7 cellular contexts compared by ENCODE assay signal in the genomic region with DNA sequence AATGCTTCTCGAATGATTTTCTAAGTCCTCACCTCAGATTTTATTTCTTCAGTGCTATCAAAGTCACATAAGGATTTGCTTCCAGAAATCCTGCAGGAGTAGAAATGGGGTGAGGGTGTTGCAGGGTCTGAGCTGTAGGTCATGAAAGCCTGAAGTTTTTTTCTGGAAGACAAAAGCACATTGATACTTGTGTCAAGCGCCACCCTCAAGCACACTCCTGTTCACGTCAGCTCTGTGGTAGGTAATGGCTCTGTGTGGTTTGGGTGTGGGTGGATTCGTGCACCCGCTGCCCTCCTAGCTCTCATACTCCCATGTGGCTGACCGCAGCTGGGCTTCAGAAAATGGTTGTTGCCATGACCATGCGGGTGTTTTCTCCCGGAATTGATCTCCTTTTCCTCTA. TPM values are rescaled to one million over a fixed set of nuclear protein-coding genes. Genes with fewer than 3 reads are reported as not detected.
DNase-seq lines count a peak whose midpoint lies in the region; ATAC-seq, FAIRE-seq and TF ChIP-seq lines count a peak whose summit lies in the region.

No MANE protein-coding gene starts in this region.

- no peak for TF ChIP-seq RAD21 in HepG2 (CRISPR knock-in tag; IDR thresholded peaks at IDR 0.05)

- TF ChIP-seq CTCF in HepG2 (CRISPR knock-in tag; IDR thresholded peaks at IDR 0.05) (no peak), tibial nerve (IDR thresholded peaks at IDR 0.05) (no peak)

- peak overlapping the region; percentile 27; the same call in 1 of the 2 replicates for H3K9ac ChIP-seq in HepG2 (ENCODE audit: insufficient read depth, low read depth, low read length)

- FAIRE-seq in HepG2 (lab: Jason Lieb, UNC), result no peak

- H3K4me2 ChIP-seq in HepG2 (ENCODE audit: low read depth, low read length), result peak overlapping the region; percentile 66

- H3K4me3 ChIP-seq in HepG2 (replicated peaks in 1 of 3; ENCODE audit: insufficient read depth in 1 of 3, low read depth in 2 of 3, low read length in 3 of 3) (peak overlapping the region in 2 of 3 experiments; percentile 14 to 33; a peak in 4 of 6 replicates), tibial nerve (peak overlapping the region; percentile 9 to 46 (median 22))

- H3K27me3 ChIP-seq in HepG2 (ENCODE audit: control insufficient read depth in 1 of 2, insufficient read depth in 2 of 2, low read length in 2 of 2), result no peaks in the 10 kb centered on the region
- no peaks in the 10 kb centered on the region for H3K27me3 ChIP-seq in tibial nerve

- no peaks in the 10 kb centered on the region for H3K79me2 ChIP-seq in HepG2 (ENCODE audit: insufficient read depth, low read length)

- TF ChIP-seq EP300 in HepG2 (IDR thresholded peaks at IDR 0.05; ENCODE audit: low read depth in 2 of 2, low read length in 2 of 2) (no peak), HepG2 (CRISPR knock-in tag; IDR thresholded peaks at IDR 0.05; ENCODE audit: borderline replicate concordance) (no peak), tibial nerve (IDR thresholded peaks at IDR 0.05) (peak in 1 of 2 donors; percentile 74)

- intact Hi-C loops in HepG2 (cut with micrococcal nuclease; ENCODE audit: unreplicated experiment), result no loop called here

- H3K9me3 ChIP-seq in HepG2 (ENCODE audit: low read length) (no peaks in the 10 kb centered on the region), tibial nerve (no peaks in the 10 kb centered on the region)

- ATAC-seq in HepG2, result peak; percentile 62
- no peak for ATAC-seq in HG02623 (IDR thresholded peaks at IDR 0.05; ENCODE audit: unreplicated experiment)
- ATAC-seq in GM18867 (IDR thresholded peaks at IDR 0.05; ENCODE audit: unreplicated experiment), result no peak
- no peak for ATAC-seq in GM21390 (IDR thresholded peaks at IDR 0.05; ENCODE audit: unreplicated experiment)

- H3K36me3 ChIP-seq in HepG2 (replicated peaks in 1 of 2; ENCODE audit: control insufficient read depth in 1 of 2, insufficient read depth in 2 of 2, low read length in 2 of 2), result no peaks in the 10 kb centered on the region
- no peaks in the 10 kb centered on the region for H3K36me3 ChIP-seq in tibial nerve

- peak overlapping the region; percentile 9 for H2AFZ ChIP-seq in HepG2 (ENCODE audit: low read length)

- POLR2A ChIA-PET in HepG2 (lab: Yijun Ruan, JAX), result interaction anchor here (1.4 kb wide), 1 partner anchor 23 kb away, joined by 3 read pairs; no protein-coding TSS in a partner anchor

- no peaks in the 10 kb centered on the region for H4K20me1 ChIP-seq in HepG2 (ENCODE audit: insufficient read depth, low read length)

- DNase-seq in M059J (ENCODE audit: low read depth), result peak; percentile 97
- peak; percentile 33 for DNase-seq in brain pericyte (ENCODE audit: low read depth, low spot score)
- DNase-seq in HepG2 (ENCODE audit: low spot score), result peak; percentile 2
- peak; percentile 69 to 72 for DNase-seq in tibial nerve (ENCODE audit: low spot score in 2 of 2)

- H3K27ac ChIP-seq in HepG2 (ENCODE audit: extremely low read length, insufficient read depth, low read length) (no peak overlapping the region), tibial nerve (peak overlapping the region; percentile 71 to 98 (median 86))

- peaks cover 14% of the 10 kb centered on the region for H3K4me1 ChIP-seq in HepG2 (ENCODE audit: insufficient read depth, low read length)
- H3K4me1 ChIP-seq in tibial nerve, result peaks cover 0 to 31% (median 10%) of the 10 kb centered on the region in 4 donors

- TF ChIP-seq POLR2A in HepG2 (IDR thresholded peaks at IDR 0.05; ENCODE audit: insufficient read depth in 1 of 2, low read depth in 2 of 2, low read length in 2 of 2) (no peak), tibial nerve (IDR thresholded peaks at IDR 0.05) (no peak)

- no TSS peak for BruUV-seq in HepG2 (replicated peaks; lab: Mats Ljungman, UMichigan)

- WGBS in HepG2 (ENCODE audit: low lambda C conversion rate), result 60% methylated on average over 7 of the region's 8 CpGs
- 15 to 24% methylated on average over 8 of the region's 8 CpGs for WGBS in tibial nerve, 2 donors

- CTCF ChIA-PET in HepG2 (lab: Yijun Ruan, JAX; ENCODE audit: low intra/inter-chr PET ratio, low total read pairs), result no interaction called here

- in situ Hi-C loops in HepG2 (cut with HindIII; ENCODE audit: extremely low pct_ligation_motif_present, low pct_unique_long_range_greater_than_20kb), result no loop called here

TF ChIP-seq in HepG2, 621 proteins besides CTCF, POLR2A, EP300 and RAD21:
- no peak for TF ChIP-seq ETV6 (CRISPR knock-in tag; conservative IDR thresholded peaks at IDR 0.05)
- no peak for TF ChIP-seq FOXA1 (IDR thresholded peaks at IDR 0.05)
- no peak for TF ChIP-seq FOXA1 (CRISPR knock-in tag; IDR thresholded peaks at IDR 0.05)
- no peak for TF ChIP-seq ESRRA (CRISPR knock-in tag; IDR thresholded peaks at IDR 0.05; ENCODE audit: low read depth)
- no peak for TF ChIP-seq NR2F1 (CRISPR knock-in tag; IDR thresholded peaks at IDR 0.05)
- TF ChIP-seq, protein P1, sequence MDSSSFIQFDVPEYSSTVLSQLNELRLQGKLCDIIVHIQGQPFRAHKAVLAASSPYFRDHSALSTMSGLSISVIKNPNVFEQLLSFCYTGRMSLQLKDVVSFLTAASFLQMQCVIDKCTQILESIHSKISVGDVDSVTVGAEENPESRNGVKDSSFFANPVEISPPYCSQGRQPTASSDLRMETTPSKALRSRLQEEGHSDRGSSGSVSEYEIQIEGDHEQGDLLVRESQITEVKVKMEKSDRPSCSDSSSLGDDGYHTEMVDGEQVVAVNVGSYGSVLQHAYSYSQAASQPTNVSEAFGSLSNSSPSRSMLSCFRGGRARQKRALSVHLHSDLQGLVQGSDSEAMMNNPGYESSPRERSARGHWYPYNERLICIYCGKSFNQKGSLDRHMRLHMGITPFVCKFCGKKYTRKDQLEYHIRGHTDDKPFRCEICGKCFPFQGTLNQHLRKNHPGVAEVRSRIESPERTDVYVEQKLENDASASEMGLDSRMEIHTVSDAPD (CRISPR knock-in tag; IDR thresholded peaks at IDR 0.05), result no peak
- TF ChIP-seq RORA (CRISPR knock-in tag; IDR thresholded peaks at IDR 0.05), result no peak
- TF ChIP-seq AKAP8 (CRISPR knock-in tag; IDR thresholded peaks at IDR 0.05), result no peak

RNA-seq across cellular contexts. Expression of a gene that starts 39.9 kb away (rescaled TPM):
- 0.37 and 2.3 TPM in 2 replicates for total RNA-seq in M059J (2014; rRNA removed; shearing (Covaris generic))
- total RNA-seq in HepG2 (2016; rRNA removed; fragmentation: Illumina TruSeq; extraction: Trizol) (not detected in 2 replicates), tibial nerve (1 to 10 TPM in 2 of 4 donors, under 1 TPM in 1, not detected in 1; 0.44 to 5.5 (median 4.6) TPM)
- not detected in 2 replicates for total RNA-seq in HepG2 (2016; cell fraction: cytosol; rRNA removed; fragmentation: Illumina TruSeq; extraction: Trizol; ENCODE audit: low read depth)
- total RNA-seq in HepG2 (2016; cell fraction: insoluble cytoplasmic fraction; rRNA removed; fragmentation: Illumina TruSeq; extraction: Trizol), result not detected in 2 replicates
- not detected in 2 replicates for total RNA-seq in HepG2 (2016; cell fraction: membrane; rRNA removed; fragmentation: Illumina TruSeq; extraction: Trizol)
- total RNA-seq in HepG2 (2016; cell fraction: nucleus; rRNA removed; fragmentation: Illumina TruSeq; extraction: Trizol), result not detected in 2 replicates
- not detected in 2 replicates for polyA plus RNA-seq in HepG2 (2011; rRNA removed)
- not detected in 2 replicates for polyA plus RNA-seq in HepG2 (2011; cell fraction: cytosol; rRNA removed)
- not detected in 2 replicates for polyA plus RNA-seq in HepG2 (2011; cell fraction: nucleus; rRNA removed)
- not detected in 2 replicates for polyA plus RNA-seq in HepG2 (2012)
- polyA plus RNA-seq in HepG2 (2016; cell fraction: cytosol; fragmentation: Illumina TruSeq; extraction: Trizol; ENCODE audit: low read depth), result not detected in 2 replicates
- polyA plus RNA-seq in HepG2 (2016; cell fraction: insoluble cytoplasmic fraction; fragmentation: Illumina TruSeq; extraction: Trizol; ENCODE audit: low read depth), result not detected in 2 replicates
- not detected in 2 replicates for polyA plus RNA-seq in HepG2 (2016; cell fraction: membrane; fragmentation: Illumina TruSeq; extraction: Trizol; ENCODE audit: low read depth)
- not detected in 2 replicates for polyA plus RNA-seq in HepG2 (2016; cell fraction: nucleus; fragmentation: Illumina TruSeq; extraction: Trizol; ENCODE audit: insufficient read depth, low read depth)
- 0.09 TPM in 1 of 2 replicates, not detected in the other for polyA minus RNA-seq in HepG2 (2011; rRNA and poly(A)+ RNA removed; ENCODE audit: low replicate concordance)
- polyA minus RNA-seq in HepG2 (2011; cell fraction: cytosol; rRNA and poly(A)+ RNA removed), result not detected in 2 replicates
- polyA minus RNA-seq in HepG2 (2011; cell fraction: nucleus; rRNA and poly(A)+ RNA removed), result 1.0 TPM in 1 of 2 replicates, not detected in the other

RNA-seq across cellular contexts. Expression of a gene that starts 59.8 kb away (rescaled TPM):
- 50.1 and 69.1 TPM in 2 replicates for total RNA-seq in M059J (2014; rRNA removed; shearing (Covaris generic))
- total RNA-seq in HepG2 (2016; rRNA removed; fragmentation: Illumina TruSeq; extraction: Trizol), result 24.8 and 26.4 TPM in 2 replicates
- total RNA-seq in HepG2 (2016; cell fraction: cytosol; rRNA removed; fragmentation: Illumina TruSeq; extraction: Trizol; ENCODE audit: low read depth), result 13.7 and 15.4 TPM in 2 replicates
- 24.3 and 29.3 TPM in 2 replicates for total RNA-seq in HepG2 (2016; cell fraction: insoluble cytoplasmic fraction; rRNA removed; fragmentation: Illumina TruSeq; extraction: Trizol)
- 23.4 and 25.5 TPM in 2 replicates for total RNA-seq in HepG2 (2016; cell fraction: membrane; rRNA removed; fragmentation: Illumina TruSeq; extraction: Trizol)
- total RNA-seq in HepG2 (2016; cell fraction: nucleus; rRNA removed; fragmentation: Illumina TruSeq; extraction: Trizol), result 10.7 and 16.0 TPM in 2 replicates
- polyA plus RNA-seq in HepG2 (2011; rRNA removed), result 6.0 and 7.7 TPM in 2 replicates
- 4.2 and 5.3 TPM in 2 replicates for polyA plus RNA-seq in HepG2 (2011; cell fraction: cytosol; rRNA removed)
- 2.2 and 3.7 TPM in 2 replicates for polyA plus RNA-seq in HepG2 (2011; cell fraction: nucleus; rRNA removed)
- polyA plus RNA-seq in HepG2 (2012), result 4.7 and 9.4 TPM in 2 replicates
- polyA plus RNA-seq in HepG2 (2016; cell fraction: cytosol; fragmentation: Illumina TruSeq; extraction: Trizol; ENCODE audit: low read depth), result 6.2 and 7.5 TPM in 2 replicates
- polyA plus RNA-seq in HepG2 (2016; cell fraction: insoluble cytoplasmic fraction; fragmentation: Illumina TruSeq; extraction: Trizol; ENCODE audit: low read depth), result 20.3 and 21.7 TPM in 2 replicates
- 13.4 and 14.7 TPM in 2 replicates for polyA plus RNA-seq in HepG2 (2016; cell fraction: membrane; fragmentation: Illumina TruSeq; extraction: Trizol; ENCODE audit: low read depth)
- polyA plus RNA-seq in HepG2 (2016; cell fraction: nucleus; fragmentation: Illumina TruSeq; extraction: Trizol; ENCODE audit: insufficient read depth, low read depth), result 8.5 and 10.3 TPM in 2 replicates
- 6.8 and 30.4 TPM in 2 replicates for polyA minus RNA-seq in HepG2 (2011; rRNA and poly(A)+ RNA removed; ENCODE audit: low replicate concordance)
- polyA minus RNA-seq in HepG2 (2011; cell fraction: cytosol; rRNA and poly(A)+ RNA removed), result 8.4 and 11.8 TPM in 2 replicates
- polyA minus RNA-seq in HepG2 (2011; cell fraction: nucleus; rRNA and poly(A)+ RNA removed), result 7.2 and 10.9 TPM in 2 replicates
- 10 to 100 TPM; 31.2 to 72.2 (median 45.7) TPM for total RNA-seq in tibial nerve

Comparison
In these comparisons a context has a peak if more than half of its experiments do, and no peak if none do; other contexts are left out.
1. DNase-seq: peak in every context shown above with its lines; median percentile 97 in M059J; 70 in tibial nerve; 33 in brain pericyte; 2 in HepG2.